ENCODE assay signal across 17 cellular contexts in genomic region chr6:78523622-78524021, GRCh38.
"Had no signal": no experiment of that assay in that cellular context is flagged by ENCODE, and none has a peak within 500 bp of the region (broad histone marks: within the 10 kb centered on the region; RNA-seq: fewer than 3 reads in every experiment).

No MANE protein-coding gene starts in this region.

- DNase-seq: colonic mucosa; dermis blood vessel endothelial cell; esophagus squamous epithelium; heart right ventricle; kidney; left cardiac atrium; left ventricle myocardium inferior; lower lobe of right lung; midbrain; naive B cell; occipital lobe; pancreas; right cardiac atrium; small intestine; stimulated activated CD4-positive, alpha-beta T cell treated with anti-CD3 and anti-CD28 coated beads, Interleukin-12 subunit alpha, Interleukin-12 subunit beta, amount 100 ng/mL, for 4 hours; stimulated activated naive CD4-positive, alpha-beta T cell; thyroid gland had no signal

- ATAC-seq: heart right ventricle, left cardiac atrium, lower lobe of right lung, pancreas, right cardiac atrium had no signal
